ENCODE assay signal across 8 cellular contexts in genomic region chr22:35430897-35431322, GRCh38. TPM values are rescaled to one million over a fixed set of nuclear protein-coding genes. Genes with fewer than 3 reads are reported as not detected.
DNase-seq lines count a peak whose midpoint lies in the region; ATAC-seq and TF ChIP-seq lines count a peak whose summit lies in the region.

No MANE protein-coding gene starts in this region.

- peak in 1 of 2 experiments; percentile 35; a peak in 2 of 4 replicates for TF ChIP-seq EP300 in SK-N-SH (IDR thresholded peaks at IDR 0.05; ENCODE audit: borderline replicate concordance in 1 of 2, low read depth in 1 of 2, low read length in 1 of 2)

- H3K27ac Mint-ChIP-seq in activated naive CD8-positive, alpha-beta T cell treated with anti-CD3 and anti-CD28 coated beads for 36 hours = no peak overlapping the region
- H3K27ac Mint-ChIP-seq in glutamatergic neuron (ENCODE audit: unreplicated experiment) = no peak overlapping the region

- H2AFZ ChIP-seq in SK-N-SH (ENCODE audit: low read depth) (no peak overlapping the region), parathyroid adenoma (no peak overlapping the region)

- H3K4me3 Mint-ChIP-seq in activated naive CD8-positive, alpha-beta T cell treated with anti-CD3 and anti-CD28 coated beads for 36 hours = no peak overlapping the region
- no peak overlapping the region for H3K4me3 Mint-ChIP-seq in glutamatergic neuron (ENCODE audit: unreplicated experiment)

- H3K9me2 ChIP-seq in SK-N-SH = no peaks in the 10 kb centered on the region

- CTCF ChIA-PET in SK-N-SH (lab: Yijun Ruan, JAX) = interaction anchor here (0.5 to 7.6 kb wide), 77 partner anchors 11 to 723 kb away, joined by 3 to 161 read pairs (median 4); partner anchors contain the start of genes HMOX1 and RASD2

- peaks cover 44% of the 10 kb centered on the region for H3K36me3 Mint-ChIP-seq in activated naive CD8-positive, alpha-beta T cell treated with anti-CD3 and anti-CD28 coated beads for 36 hours
- H3K36me3 Mint-ChIP-seq in glutamatergic neuron (ENCODE audit: unreplicated experiment) = no peaks in the 10 kb centered on the region

- peaks cover 8% of the 10 kb centered on the region for H3K9me3 Mint-ChIP-seq in activated naive CD8-positive, alpha-beta T cell treated with anti-CD3 and anti-CD28 coated beads for 36 hours
- peaks cover 2% of the 10 kb centered on the region for H3K9me3 Mint-ChIP-seq in glutamatergic neuron (ENCODE audit: unreplicated experiment)

- peak; percentile 98 for TF ChIP-seq CTCF in SK-N-SH (IDR thresholded peaks at IDR 0.05)
- TF ChIP-seq CTCF in glutamatergic neuron (IDR thresholded peaks at IDR 0.05; ENCODE audit: partially characterized antibody, unreplicated experiment) = peak; percentile 97
- TF ChIP-seq CTCF in parathyroid adenoma (IDR thresholded peaks at IDR 0.05) = peak; percentile 79
- TF ChIP-seq CTCF in testis (IDR thresholded peaks at IDR 0.05) = peak; percentile 95 to 97 (median 96)

- H3K9me3 ChIP-seq in SK-N-SH = no peaks in the 10 kb centered on the region
- no peaks in the 10 kb centered on the region for H3K9me3 ChIP-seq in parathyroid adenoma (ENCODE audit: control insufficient read depth, low read length)
- no peaks in the 10 kb centered on the region for H3K9me3 ChIP-seq in testis

- no peak for TF ChIP-seq POLR2A in testis (IDR thresholded peaks at IDR 0.05)

- H3K4me1 Mint-ChIP-seq in activated naive CD8-positive, alpha-beta T cell treated with anti-CD3 and anti-CD28 coated beads for 36 hours = peaks cover 4% of the 10 kb centered on the region
- H3K4me1 Mint-ChIP-seq in glutamatergic neuron (ENCODE audit: low read depth, unreplicated experiment) = peaks cover 7% of the 10 kb centered on the region

- H3F3A ChIP-seq in SK-N-SH (replicated peaks; ENCODE audit: insufficient read depth) = no peaks in the 10 kb centered on the region

- peak; percentile 99 for TF ChIP-seq RAD21 in SK-N-SH (IDR thresholded peaks at IDR 0.05; ENCODE audit: low read length)

- 0 out of 2 replicates have a peak overlapping the region, but pooled peaks have one; percentile 13 for H3K4me2 ChIP-seq in SK-N-SH
- no peak overlapping the region for H3K4me2 ChIP-seq in parathyroid adenoma (ENCODE audit: low read length)

- intact Hi-C loops in testis (cut with DNase I; ENCODE audit: low total_unique reads) = loop anchor here (10.0 kb wide), 1 partner anchor 76 kb away; no protein-coding TSS in a partner anchor

- H3K9ac ChIP-seq in SK-N-SH (no peak overlapping the region), parathyroid adenoma (no peak overlapping the region)

- H3K27ac ChIP-seq in SK-N-SH (ENCODE audit: low read depth in 2 of 2, low read length in 1 of 2) = peak overlapping the region; percentile 67 to 69
- H3K27ac ChIP-seq in parathyroid adenoma = peak overlapping the region; percentile 24
- H3K27ac ChIP-seq in testis = no peak overlapping the region

- H3K27me3 ChIP-seq in SK-N-SH (ENCODE audit: insufficient read depth) (no peaks in the 10 kb centered on the region), parathyroid adenoma (ENCODE audit: control insufficient read depth, insufficient read depth, low read length) (no peaks in the 10 kb centered on the region), testis (no peaks in the 10 kb centered on the region)

- no peak overlapping the region; a peak in 1 of 4 replicates for H3K4me3 ChIP-seq in SK-N-SH (ENCODE audit: low read depth in 2 of 2, low read length in 1 of 2)
- no peak overlapping the region for H3K4me3 ChIP-seq in parathyroid adenoma (ENCODE audit: low read depth, low read length)
- no peak overlapping the region for H3K4me3 ChIP-seq in testis

- no peaks in the 10 kb centered on the region for H3K27me3 Mint-ChIP-seq in activated naive CD8-positive, alpha-beta T cell treated with anti-CD3 and anti-CD28 coated beads for 36 hours
- H3K27me3 Mint-ChIP-seq in glutamatergic neuron (ENCODE audit: unreplicated experiment) = peaks cover 6% of the 10 kb centered on the region

- H3K4me1 ChIP-seq in SK-N-SH (ENCODE audit: control insufficient read depth in 1 of 2, insufficient read depth in 2 of 2, low read depth in 1 of 2, low read length in 1 of 2) (peaks cover 0 to 9% of the 10 kb centered on the region in 2 experiments; a peak in 1 of 4 replicates), parathyroid adenoma (no peaks in the 10 kb centered on the region), testis (peaks cover 5% of the 10 kb centered on the region)

- POLR2A ChIA-PET in SK-N-SH (lab: Yijun Ruan, JAX) = interaction anchor here (0.6 to 1.0 kb wide), 2 partner anchors 22 to 151 kb away, joined by 3 to 4 read pairs; no protein-coding TSS in a partner anchor

- no peaks in the 10 kb centered on the region for H3K79me2 ChIP-seq in SK-N-SH (ENCODE audit: insufficient read depth)
- H3K79me2 ChIP-seq in parathyroid adenoma = no peaks in the 10 kb centered on the region

- H3K36me3 ChIP-seq in SK-N-SH (replicated peaks in 1 of 2; ENCODE audit: control insufficient read depth in 1 of 2, insufficient read depth in 2 of 2, low read length in 1 of 2) (peaks cover 0 to 9% of the 10 kb centered on the region in 2 experiments), parathyroid adenoma (ENCODE audit: control insufficient read depth, insufficient read depth, low read length) (no peaks in the 10 kb centered on the region), testis (ENCODE audit: low read depth, missing control alignments) (no peaks in the 10 kb centered on the region)

- no peak for ATAC-seq in HG03025 (IDR thresholded peaks at IDR 0.05; ENCODE audit: low FRiP score, unreplicated experiment)

- H4K20me1 ChIP-seq in SK-N-SH (ENCODE audit: insufficient read depth) = no peaks in the 10 kb centered on the region

- 16% methylated on average over 13 of the region's 14 CpGs for WGBS in SK-N-SH (ENCODE audit: low lambda C conversion rate)
- 33 to 43% methylated on average over 6 to 14 of the region's 14 CpGs for WGBS in testis, 2 donors

- DNase-seq in COLO668 (lab: John Stamatoyannopoulos, UW; ENCODE audit: unreplicated experiment) (peak; percentile 88), HuH-7 (ENCODE audit: low spot score) (peak; percentile 91), SK-N-SH (peak; percentile 95), glutamatergic neuron (peak; percentile 96), testis (peak; percentile 90)
- peak; percentile 66 for DNase-seq in activated naive CD8-positive, alpha-beta T cell treated with anti-CD3 and anti-CD28 coated beads for 36 hours

TF ChIP-seq in SK-N-SH, 30 proteins besides CTCF, POLR2A, EP300 and RAD21 (continues in another document):
- TF ChIP-seq, protein P1, sequence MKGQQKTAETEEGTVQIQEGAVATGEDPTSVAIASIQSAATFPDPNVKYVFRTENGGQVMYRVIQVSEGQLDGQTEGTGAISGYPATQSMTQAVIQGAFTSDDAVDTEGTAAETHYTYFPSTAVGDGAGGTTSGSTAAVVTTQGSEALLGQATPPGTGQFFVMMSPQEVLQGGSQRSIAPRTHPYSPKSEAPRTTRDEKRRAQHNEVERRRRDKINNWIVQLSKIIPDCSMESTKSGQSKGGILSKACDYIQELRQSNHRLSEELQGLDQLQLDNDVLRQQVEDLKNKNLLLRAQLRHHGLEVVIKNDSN (IDR thresholded peaks at IDR 0.05; ENCODE audit: borderline replicate concordance, low read depth) = no peak
- TF ChIP-seq EZH2phosphoT487 (IDR thresholded peaks at IDR 0.05; ENCODE audit: borderline replicate concordance, low read depth) = no peak
- no peak for TF ChIP-seq MEF2A (IDR thresholded peaks at IDR 0.05; ENCODE audit: borderline replicate concordance, low read depth)
- no peak for TF ChIP-seq JUND (IDR thresholded peaks at IDR 0.05)
- TF ChIP-seq TCF12 (IDR thresholded peaks at IDR 0.05) = peak; percentile 51
- no peak for TF ChIP-seq ELF1 (IDR thresholded peaks at IDR 0.05)
- no peak for TF ChIP-seq POLR2AphosphoS5 (IDR thresholded peaks at IDR 0.05; ENCODE audit: low read depth, low read length)
- TF ChIP-seq RFX5 (IDR thresholded peaks at IDR 0.05; ENCODE audit: low read length) = no peak; the same call in 1 of the 2 replicates
- 0 out of 2 replicates have a peak, but pooled peaks have one; percentile 3 for TF ChIP-seq RCOR1 (IDR thresholded peaks at IDR 0.05; ENCODE audit: low read length)
- peak; percentile 62; the same call in 1 of the 2 replicates for TF ChIP-seq NFIC (IDR thresholded peaks at IDR 0.05; ENCODE audit: borderline replicate concordance)
- no peak for TF ChIP-seq TEAD4 (IDR thresholded peaks at IDR 0.05; ENCODE audit: borderline replicate concordance, insufficient read depth)
- TF ChIP-seq SMC3 (IDR thresholded peaks at IDR 0.05; ENCODE audit: low read depth, low read length) = peak; percentile 98
- no peak for TF ChIP-seq GATA2 (CRISPR knock-in tag; IDR thresholded peaks at IDR 0.05)
- TF ChIP-seq, protein P2, sequence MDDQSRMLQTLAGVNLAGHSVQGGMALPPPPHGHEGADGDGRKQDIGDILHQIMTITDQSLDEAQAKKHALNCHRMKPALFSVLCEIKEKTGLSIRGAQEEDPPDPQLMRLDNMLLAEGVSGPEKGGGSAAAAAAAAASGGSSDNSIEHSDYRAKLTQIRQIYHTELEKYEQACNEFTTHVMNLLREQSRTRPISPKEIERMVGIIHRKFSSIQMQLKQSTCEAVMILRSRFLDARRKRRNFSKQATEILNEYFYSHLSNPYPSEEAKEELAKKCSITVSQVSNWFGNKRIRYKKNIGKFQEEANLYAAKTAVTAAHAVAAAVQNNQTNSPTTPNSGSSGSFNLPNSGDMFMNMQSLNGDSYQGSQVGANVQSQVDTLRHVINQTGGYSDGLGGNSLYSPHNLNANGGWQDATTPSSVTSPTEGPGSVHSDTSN (IDR thresholded peaks at IDR 0.05) = no peak
- TF ChIP-seq SIN3A (IDR thresholded peaks at IDR 0.05; ENCODE audit: borderline replicate concordance, low read depth, low read length) = no peak

RNA-seq across cellular contexts. Expression of gene MCM5, which starts 31.0 kb away (rescaled TPM):
- polyA plus RNA-seq in SK-N-SH (2012; rRNA removed) = 31.6 and 42.9 TPM in 2 replicates
- 16.5 and 27.2 TPM in 2 replicates for polyA plus RNA-seq in SK-N-SH (2012; cell fraction: cytosol; rRNA removed)
- 39.2 and 51.2 TPM in 2 replicates for polyA plus RNA-seq in SK-N-SH (2012; cell fraction: nucleus; rRNA removed)
- 100 to 1,000 TPM; 342 to 348 TPM for total RNA-seq in activated naive CD8-positive, alpha-beta T cell treated with anti-CD3 and anti-CD28 coated beads for 36 hours
- 28.3 TPM for total RNA-seq in glutamatergic neuron (ENCODE audit: unreplicated experiment)
- 10 to 100 TPM; 34.3 to 49.6 TPM for total RNA-seq in testis
- polyA plus RNA-seq in testis (ENCODE audit: insufficient read depth, low read depth, low replicate concordance) = 42.1 TPM

RNA-seq across cellular contexts. Expression of gene HMOX1, which starts 50.0 kb away (rescaled TPM):
- polyA plus RNA-seq in SK-N-SH (2012; rRNA removed) = 12.9 and 13.7 TPM in 2 replicates
- polyA plus RNA-seq in SK-N-SH (2012; cell fraction: cytosol; rRNA removed) = 5.8 and 9.2 TPM in 2 replicates
- 11.7 and 13.7 TPM in 2 replicates for polyA plus RNA-seq in SK-N-SH (2012; cell fraction: nucleus; rRNA removed)
- under 1 TPM; 0.26 to 0.39 TPM for total RNA-seq in activated naive CD8-positive, alpha-beta T cell treated with anti-CD3 and anti-CD28 coated beads for 36 hours
- 14.9 TPM for total RNA-seq in glutamatergic neuron (ENCODE audit: unreplicated experiment)
- total RNA-seq in testis = 10 to 100 TPM; 22.0 to 35.2 TPM
- 37.8 TPM for polyA plus RNA-seq in testis (ENCODE audit: insufficient read depth, low read depth, low replicate concordance)

Comparison
In these comparisons a context has a peak if more than half of its experiments do, and no peak if none do; other contexts are left out.
1. H3K27ac ChIP-seq: peak in SK-N-SH (2 of 2) and parathyroid adenoma (single experiment); none in testis (0 of 2).
2. RNA of gene MCM5, which starts 31.0 kb away (total RNA-seq): 342 to 348 TPM in activated naive CD8-positive, alpha-beta T cell treated with anti-CD3 and anti-CD28 coated beads for 36 hours; 34.3 to 49.6 TPM in testis and 28.3 TPM in glutamatergic neuron (single experiment); every median in the first group is over 4 times any median in the second.
3. RNA of gene HMOX1, which starts 50.0 kb away (total RNA-seq): 22.0 to 35.2 TPM in testis and 14.9 TPM in glutamatergic neuron (single experiment); 0.26 to 0.39 TPM in activated naive CD8-positive, alpha-beta T cell treated with anti-CD3 and anti-CD28 coated beads for 36 hours; every median in the first group is over 10 times any median in the second.
4. Peak in every context shown above with its lines, with median percentiles within 50 percentile points of each other: DNase-seq and CTCF ChIP-seq.